ENCODE assay signal across 31 cellular contexts in genomic region chr4:53147711-53148110, GRCh38.
"Had no signal": no experiment of that assay in that cellular context is flagged by ENCODE, and none has a peak within 500 bp of the region (broad histone marks: within the 10 kb centered on the region; RNA-seq: fewer than 3 reads in every experiment).

No MANE protein-coding gene starts in this region.

- H3K4me3 ChIP-seq: coronary artery, esophagus squamous epithelium, left ventricle myocardium inferior, lower lobe of right lung, mucosa of descending colon, neural progenitor cell, prostate gland, right atrium auricular region, skin epidermis, spleen, thoracic aorta, tibial nerve, upper lobe of left lung had no signal

- H3K9me3 ChIP-seq: esophagus squamous epithelium, left ventricle myocardium inferior, lower lobe of right lung, mucosa of descending colon, prostate gland, right atrium auricular region, spleen, thoracic aorta, tibial nerve, upper lobe of left lung had no signal

- H3K27me3 Mint-ChIP-seq: memory B cell; naive thymus-derived CD4-positive, alpha-beta T cell; stimulated activated naive B cell treated with anti-CD40 and anti-IgM and Interleukin-4, amounts not matched to agents 10 μg/mL and 1 μg/mL and 100 μg/mL, for 72 hours; stimulated activated naive CD8-positive, alpha-beta T cell treated with anti-CD3 and anti-CD28 coated beads, Interleukin-15, Interleukin-2, amounts not matched to agents 100 ng/mL and 50 ng/mL, for 24 hours had no signal

- H3K9ac ChIP-seq: neural progenitor cell had no signal

- H2AFZ ChIP-seq: neural progenitor cell had no signal

- DNase-seq: dermis blood vessel endothelial cell; effector memory CD4-positive, alpha-beta T cell; erythroblast; esophagus squamous epithelium; hypothalamus; immature natural killer cell; islet precursor cell; kidney glomerular epithelial cell; left colon; left ventricle myocardium inferior; lower lobe of right lung; mucosa of descending colon; naive thymus-derived CD4-positive, alpha-beta T cell; nucleus accumbens; spleen; stimulated activated naive B cell treated with anti-CD40 and anti-IgM and Interleukin-4, amounts not matched to agents 10 μg/mL and 1 μg/mL and 100 μg/mL, for 72 hours; upper lobe of left lung had no signal

- H3K36me3 ChIP-seq: neural progenitor cell, prostate gland, right atrium auricular region had no signal

- H3K4me3 Mint-ChIP-seq: immature natural killer cell; memory B cell; mesothelial cell of epicardium; naive thymus-derived CD4-positive, alpha-beta T cell; nephron; neural progenitor cell; stimulated activated naive B cell treated with anti-CD40 and anti-IgM and Interleukin-4, amounts not matched to agents 10 μg/mL and 1 μg/mL and 100 μg/mL, for 72 hours; stimulated activated naive CD8-positive, alpha-beta T cell treated with anti-CD3 and anti-CD28 coated beads, Interleukin-15, Interleukin-2, amounts not matched to agents 100 ng/mL and 50 ng/mL, for 24 hours had no signal

- H3K4me2 ChIP-seq: neural progenitor cell had no signal

- H3K27ac Mint-ChIP-seq: immature natural killer cell; memory B cell; mesothelial cell of epicardium; naive thymus-derived CD4-positive, alpha-beta T cell; nephron; neural progenitor cell; stimulated activated naive B cell treated with anti-CD40 and anti-IgM and Interleukin-4, amounts not matched to agents 10 μg/mL and 1 μg/mL and 100 μg/mL, for 72 hours; stimulated activated naive CD8-positive, alpha-beta T cell treated with anti-CD3 and anti-CD28 coated beads, Interleukin-15, Interleukin-2, amounts not matched to agents 100 ng/mL and 50 ng/mL, for 24 hours had no signal

- H3K27me3 ChIP-seq: esophagus squamous epithelium, neural progenitor cell, right atrium auricular region, spleen, tibial nerve, upper lobe of left lung had no signal

- H3K4me1 Mint-ChIP-seq: immature natural killer cell had no signal

- H3K36me3 Mint-ChIP-seq: neural progenitor cell had no signal

- FAIRE-seq: endometrium, frontal cortex, urothelium cell line had no signal

- H3K27ac ChIP-seq: coronary artery, esophagus squamous epithelium, left ventricle myocardium inferior, lower lobe of right lung, neural progenitor cell, prostate gland, right atrium auricular region, skin epidermis, spleen, thoracic aorta, upper lobe of left lung had no signal

- ATAC-seq: left colon; lower lobe of right lung; mucosa of descending colon; naive thymus-derived CD4-positive, alpha-beta T cell; stimulated activated naive B cell treated with anti-CD40 and anti-IgM and Interleukin-4, amounts not matched to agents 10 μg/mL and 1 μg/mL and 100 μg/mL, for 72 hours had no signal

- H3K4me1 ChIP-seq: left ventricle myocardium inferior, lower lobe of right lung, prostate gland had no signal

- H3K9me3 Mint-ChIP-seq: immature natural killer cell; naive thymus-derived CD4-positive, alpha-beta T cell; nephron; neural progenitor cell; stimulated activated naive CD8-positive, alpha-beta T cell treated with anti-CD3 and anti-CD28 coated beads, Interleukin-15, Interleukin-2, amounts not matched to agents 100 ng/mL and 50 ng/mL, for 24 hours had no signal
